ENCODE assay signal across 10 cellular contexts in the genomic region with DNA sequence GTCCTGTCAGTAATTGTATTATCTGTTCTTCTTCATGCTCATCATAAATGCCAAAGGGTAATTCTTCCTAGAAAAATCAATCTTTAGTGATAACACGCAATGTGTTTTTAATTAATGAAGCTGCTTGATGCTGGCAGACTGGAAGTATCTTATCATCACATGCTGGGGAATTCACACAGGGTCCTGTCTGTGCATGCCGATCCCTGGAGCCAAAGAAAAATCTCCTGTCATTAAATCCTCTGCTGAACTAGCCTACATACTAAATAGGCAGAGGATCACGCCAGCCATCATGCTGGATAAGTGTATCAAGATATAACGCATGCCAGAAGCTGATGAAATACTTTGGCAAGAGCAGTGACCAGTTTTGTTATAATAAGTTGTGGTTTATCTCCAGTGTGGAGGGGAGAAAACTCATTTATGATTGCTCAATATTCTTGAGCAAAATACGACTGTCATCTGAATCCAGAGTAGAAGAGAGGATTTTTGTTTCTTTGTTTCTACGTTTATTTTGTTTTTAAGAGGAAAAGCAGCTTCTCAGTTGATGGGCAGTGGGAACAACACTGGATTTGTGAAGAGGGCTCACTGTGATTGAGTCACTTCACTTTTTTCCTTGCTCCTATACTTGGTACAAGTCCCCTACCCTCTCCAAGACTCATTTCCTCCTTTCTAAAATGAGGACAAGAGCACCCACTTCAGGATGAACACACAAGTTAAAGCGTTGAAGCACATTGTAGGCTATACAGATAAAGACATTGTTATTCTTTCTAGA.
DNase-seq lines count a peak whose midpoint lies in the region; ATAC-seq, FAIRE-seq and TF ChIP-seq lines count a peak whose summit lies in the region.
"Had no signal": no experiment of that assay in that cellular context is flagged by ENCODE, and none has a peak within 500 bp of the region (broad histone marks: within the 10 kb centered on the region; RNA-seq: fewer than 3 reads in every experiment).

No MANE protein-coding gene starts in this region.

- H3K4me3 Mint-ChIP-seq in stimulated activated memory B cell treated with anti-CD40 and anti-IgM and Interleukin-4, amounts not matched to agents 10 μg/mL and 1 μg/mL and 100 μg/mL, for 72 hours = no peak overlapping the region
- H3K4me3 Mint-ChIP-seq in activated CD4-positive, alpha-beta memory T cell treated with anti-CD3 and anti-CD28 coated beads, Interleukin-2, amount 10 ng/mL, durations not matched to agents 7 days and 5 days = no peak overlapping the region
- H3K4me3 Mint-ChIP-seq: stimulated activated naive B cell treated with anti-CD40 and anti-IgM and Interleukin-4, amounts not matched to agents 10 μg/mL and 1 μg/mL and 100 μg/mL, for 72 hours had no signal

- DNase-seq in LoVo (ENCODE audit: low spot score) (peak; percentile 63), brain microvascular endothelial cell (peak; percentile 91), HepG2 (ENCODE audit: low spot score) (no peak), putamen (ENCODE audit: low spot score) (no peak), OCI-M2 (lab: John Stamatoyannopoulos, UW; ENCODE audit: unreplicated experiment) (no peak)
- DNase-seq in activated CD4-positive, alpha-beta memory T cell treated with anti-CD3 and anti-CD28 coated beads, Interleukin-2, amount 10 ng/mL, durations not matched to agents 7 days and 5 days = no peak
- DNase-seq: stimulated activated naive B cell treated with anti-CD40 and anti-IgM and Interleukin-4, amounts not matched to agents 10 μg/mL and 1 μg/mL and 100 μg/mL, for 72 hours had no signal

- H3K27ac ChIP-seq in ACC112 (ENCODE audit: low read depth, low read length) (peak overlapping the region; percentile 89), brain microvascular endothelial cell (peak overlapping the region; percentile 88), HepG2 (ENCODE audit: extremely low read length, insufficient read depth, low read length) (no peak overlapping the region)

- H3K4me3 ChIP-seq in ACC112 (ENCODE audit: low read depth, low read length) = no peak overlapping the region
- no peak overlapping the region for H3K4me3 ChIP-seq in brain microvascular endothelial cell (ENCODE audit: low read depth, low read length)
- no peak overlapping the region for H3K4me3 ChIP-seq in HepG2 (replicated peaks in 1 of 3; ENCODE audit: insufficient read depth in 1 of 3, low read depth in 2 of 3, low read length in 3 of 3)

- no peak overlapping the region for H3K27ac Mint-ChIP-seq in stimulated activated memory B cell treated with anti-CD40 and anti-IgM and Interleukin-4, amounts not matched to agents 10 μg/mL and 1 μg/mL and 100 μg/mL, for 72 hours
- no peak overlapping the region for H3K27ac Mint-ChIP-seq in activated CD4-positive, alpha-beta memory T cell treated with anti-CD3 and anti-CD28 coated beads, Interleukin-2, amount 10 ng/mL, durations not matched to agents 7 days and 5 days
- H3K27ac Mint-ChIP-seq: stimulated activated naive B cell treated with anti-CD40 and anti-IgM and Interleukin-4, amounts not matched to agents 10 μg/mL and 1 μg/mL and 100 μg/mL, for 72 hours had no signal

- no peak overlapping the region for H3K9ac ChIP-seq in HepG2 (ENCODE audit: insufficient read depth, low read depth, low read length)

- H3K4me2 ChIP-seq in HepG2 (ENCODE audit: low read depth, low read length) = no peak overlapping the region

- H3K9me3 ChIP-seq in HepG2 (ENCODE audit: low read length) = no peaks in the 10 kb centered on the region

- CTCF ChIA-PET in HepG2 (lab: Yijun Ruan, JAX; ENCODE audit: low intra/inter-chr PET ratio, low total read pairs) = no interaction called here
- CTCF ChIA-PET in activated CD4-positive, alpha-beta memory T cell treated with anti-CD3 and anti-CD28 coated beads, Interleukin-2, amount 10 ng/mL, durations not matched to agents 7 days and 5 days (lab: Charles Lee) = no interaction called here

- TF ChIP-seq CTCF in brain microvascular endothelial cell (IDR thresholded peaks at IDR 0.05; ENCODE audit: low read depth, low read length, missing control alignments) = peak; percentile 37
- TF ChIP-seq CTCF in HepG2 (CRISPR knock-in tag; IDR thresholded peaks at IDR 0.05) = no peak

- TF ChIP-seq RAD21 in HepG2 (CRISPR knock-in tag; IDR thresholded peaks at IDR 0.05) = no peak

- no peaks in the 10 kb centered on the region for H3K27me3 Mint-ChIP-seq in stimulated activated memory B cell treated with anti-CD40 and anti-IgM and Interleukin-4, amounts not matched to agents 10 μg/mL and 1 μg/mL and 100 μg/mL, for 72 hours
- no peaks in the 10 kb centered on the region for H3K27me3 Mint-ChIP-seq in activated CD4-positive, alpha-beta memory T cell treated with anti-CD3 and anti-CD28 coated beads, Interleukin-2, amount 10 ng/mL, durations not matched to agents 7 days and 5 days

- in situ Hi-C loops in brain microvascular endothelial cell (cut with HindIII; ENCODE audit: low pct_ligation_motif_present, low sequenced_read_pairs) (no loop called here), HepG2 (cut with HindIII; ENCODE audit: extremely low pct_ligation_motif_present, low pct_unique_long_range_greater_than_20kb) (no loop called here)

- TF ChIP-seq EP300 in HepG2 (IDR thresholded peaks at IDR 0.05; ENCODE audit: low read depth in 2 of 2, low read length in 2 of 2) (no peak), HepG2 (CRISPR knock-in tag; IDR thresholded peaks at IDR 0.05; ENCODE audit: borderline replicate concordance) (no peak)

- WGBS in HepG2 (ENCODE audit: low lambda C conversion rate) = 24% methylated on average over 7 of the region's 7 CpGs

- H3K36me3 Mint-ChIP-seq in stimulated activated memory B cell treated with anti-CD40 and anti-IgM and Interleukin-4, amounts not matched to agents 10 μg/mL and 1 μg/mL and 100 μg/mL, for 72 hours = no peaks in the 10 kb centered on the region
- no peaks in the 10 kb centered on the region for H3K36me3 Mint-ChIP-seq in activated CD4-positive, alpha-beta memory T cell treated with anti-CD3 and anti-CD28 coated beads, Interleukin-2, amount 10 ng/mL, durations not matched to agents 7 days and 5 days (ENCODE audit: low read depth)
- H3K36me3 Mint-ChIP-seq: stimulated activated naive B cell treated with anti-CD40 and anti-IgM and Interleukin-4, amounts not matched to agents 10 μg/mL and 1 μg/mL and 100 μg/mL, for 72 hours had no signal

- no peak for TF ChIP-seq POLR2A in HepG2 (IDR thresholded peaks at IDR 0.05; ENCODE audit: insufficient read depth in 1 of 2, low read depth in 2 of 2, low read length in 2 of 2)

- H3K9me3 Mint-ChIP-seq in stimulated activated memory B cell treated with anti-CD40 and anti-IgM and Interleukin-4, amounts not matched to agents 10 μg/mL and 1 μg/mL and 100 μg/mL, for 72 hours = peaks cover 3% of the 10 kb centered on the region
- H3K9me3 Mint-ChIP-seq in activated CD4-positive, alpha-beta memory T cell treated with anti-CD3 and anti-CD28 coated beads, Interleukin-2, amount 10 ng/mL, durations not matched to agents 7 days and 5 days = peaks cover 1% of the 10 kb centered on the region
- H3K9me3 Mint-ChIP-seq: stimulated activated naive B cell treated with anti-CD40 and anti-IgM and Interleukin-4, amounts not matched to agents 10 μg/mL and 1 μg/mL and 100 μg/mL, for 72 hours had no signal

- H4K20me1 ChIP-seq in HepG2 (ENCODE audit: insufficient read depth, low read length) = no peaks in the 10 kb centered on the region

- H3K4me1 ChIP-seq in ACC112 (ENCODE audit: control insufficient read depth, insufficient read depth, low read length, unreplicated experiment) (peaks cover 45% of the 10 kb centered on the region), HepG2 (ENCODE audit: insufficient read depth, low read length) (no peaks in the 10 kb centered on the region)

- no peaks in the 10 kb centered on the region for H3K79me2 ChIP-seq in ACC112 (ENCODE audit: control insufficient read depth, insufficient read depth, low read length, unreplicated experiment)
- no peaks in the 10 kb centered on the region for H3K79me2 ChIP-seq in HepG2 (ENCODE audit: insufficient read depth, low read length)

- ATAC-seq in HepG2 = no peak
- ATAC-seq in stimulated activated memory B cell treated with anti-CD40 and anti-IgM and Interleukin-4, amounts not matched to agents 10 μg/mL and 1 μg/mL and 100 μg/mL, for 72 hours = no peak
- ATAC-seq: stimulated activated naive B cell treated with anti-CD40 and anti-IgM and Interleukin-4, amounts not matched to agents 10 μg/mL and 1 μg/mL and 100 μg/mL, for 72 hours had no signal

- intact Hi-C loops in HepG2 (cut with micrococcal nuclease; ENCODE audit: unreplicated experiment) = no loop called here

- H3K4me1 Mint-ChIP-seq in stimulated activated memory B cell treated with anti-CD40 and anti-IgM and Interleukin-4, amounts not matched to agents 10 μg/mL and 1 μg/mL and 100 μg/mL, for 72 hours = no peaks in the 10 kb centered on the region
- no peaks in the 10 kb centered on the region for H3K4me1 Mint-ChIP-seq in activated CD4-positive, alpha-beta memory T cell treated with anti-CD3 and anti-CD28 coated beads, Interleukin-2, amount 10 ng/mL, durations not matched to agents 7 days and 5 days

- BruUV-seq in HepG2 (replicated peaks; lab: Mats Ljungman, UMichigan) = no TSS peak

- POLR2A ChIA-PET in HepG2 (lab: Yijun Ruan, JAX) = no interaction called here
- POLR2A ChIA-PET in activated CD4-positive, alpha-beta memory T cell treated with anti-CD3 and anti-CD28 coated beads, Interleukin-2, amount 10 ng/mL, durations not matched to agents 7 days and 5 days (lab: Charles Lee) = no interaction called here

- H3K36me3 ChIP-seq in ACC112 (ENCODE audit: insufficient read depth, low read length) = no peaks in the 10 kb centered on the region
- no peaks in the 10 kb centered on the region for H3K36me3 ChIP-seq in brain microvascular endothelial cell (replicated peaks)
- H3K36me3 ChIP-seq in HepG2 (replicated peaks in 1 of 2; ENCODE audit: control insufficient read depth in 1 of 2, insufficient read depth in 2 of 2, low read length in 2 of 2) = no peaks in the 10 kb centered on the region

- H3K27me3 ChIP-seq in ACC112 (ENCODE audit: insufficient read depth, low read length) = no peaks in the 10 kb centered on the region
- H3K27me3 ChIP-seq in brain microvascular endothelial cell (replicated peaks) = no peaks in the 10 kb centered on the region
- H3K27me3 ChIP-seq in HepG2 (ENCODE audit: control insufficient read depth in 1 of 2, insufficient read depth in 2 of 2, low read length in 2 of 2) = no peaks in the 10 kb centered on the region

- FAIRE-seq in HepG2 (lab: Jason Lieb, UNC) = no peak
- FAIRE-seq: islet of Langerhans had no signal

- H2AFZ ChIP-seq in ACC112 (ENCODE audit: low read length, unreplicated experiment) (peak overlapping the region; percentile 31), HepG2 (ENCODE audit: low read length) (no peak overlapping the region)

TF ChIP-seq in HepG2, 621 proteins besides CTCF, POLR2A, EP300 and RAD21 (continues in another document):
- peak; percentile 24; the same call in 1 of the 2 replicates for TF ChIP-seq CEBPB (IDR thresholded peaks at IDR 0.05; ENCODE audit: borderline replicate concordance, low read depth, low read length)
- no peak for TF ChIP-seq ZNF850 (CRISPR knock-in tag; conservative IDR thresholded peaks at IDR 0.05)

Comparison
In these comparisons a context has a peak if more than half of its experiments do, and no peak if none do; other contexts are left out.
1. DNase-seq: peak in LoVo (single experiment) and brain microvascular endothelial cell (single experiment); none in HepG2 (single experiment), activated CD4-positive, alpha-beta memory T cell treated with anti-CD3 and anti-CD28 coated beads, Interleukin-2, amount 10 ng/mL, durations not matched to agents 7 days and 5 days (single experiment), putamen (single experiment) and OCI-M2 (single experiment).